8 cellular contexts compared by ENCODE assay signal in genomic region chr19:38851622-38852230, GRCh38. TPM values are rescaled to one million over a fixed set of nuclear protein-coding genes. Genes with fewer than 3 reads are reported as not detected.
DNase-seq lines count a peak whose midpoint lies in the region; ATAC-seq and TF ChIP-seq lines count a peak whose summit lies in the region.

No MANE protein-coding gene starts in this region.

- in situ Hi-C loops in astrocyte of the cerebellum (cut with HindIII; ENCODE audit: low sequenced_read_pairs): no loop called here

- no peaks in the 10 kb centered on the region for H3K27me3 ChIP-seq in Caco-2 (replicated peaks; ENCODE audit: control insufficient read depth, insufficient read depth, low read length)
- no peaks in the 10 kb centered on the region for H3K27me3 ChIP-seq in aorta (ENCODE audit: control insufficient read depth in 1 of 2, insufficient read depth in 2 of 2, low read length in 1 of 2)

- WGBS in aorta, 2 donors: 1% methylated on average over 28 to 67 of the region's 67 CpGs

- peak overlapping the region; percentile 98 for H3K4me3 Mint-ChIP-seq in Caco-2 (ENCODE audit: unreplicated experiment)

- H3K4me3 ChIP-seq in Caco-2 (ENCODE audit: low read depth, low read length) (peak overlapping the region; percentile 83), astrocyte of the cerebellum (ENCODE audit: low read depth, low read length) (peak overlapping the region; percentile 79), aorta (ENCODE audit: low read length in 2 of 2) (peak overlapping the region; percentile 86 to 92)

- no peaks in the 10 kb centered on the region for H3K27me3 Mint-ChIP-seq in Caco-2 (ENCODE audit: insufficient read depth, unreplicated experiment)

- H3K4me1 Mint-ChIP-seq in Caco-2 (ENCODE audit: low read depth, unreplicated experiment): peaks cover 11% of the 10 kb centered on the region

- POLR2A ChIA-PET in Caco-2 (lab: Charles Lee): interaction anchor here (0.6 to 2.5 kb wide), 11 partner anchors 14 to 482 kb away, joined by 3 to 22 read pairs (median 8); partner anchors contain the start of genes ECH1, MRPS12, NFKBIB and SARS2

- H3K9me3 Mint-ChIP-seq in Caco-2 (ENCODE audit: unreplicated experiment): no peaks in the 10 kb centered on the region

- BruUV-seq in Caco-2 (replicated peaks; lab: Mats Ljungman, UMichigan): no TSS peak

- H3K36me3 ChIP-seq in Caco-2 (ENCODE audit: control insufficient read depth, insufficient read depth, low read length) (peaks cover 6% of the 10 kb centered on the region), aorta (ENCODE audit: control insufficient read depth in 1 of 2, insufficient read depth in 2 of 2, low read length in 1 of 2) (no peaks in the 10 kb centered on the region)

- CTCF ChIA-PET in Caco-2 (lab: Charles Lee): interaction anchor here (0.9 to 1.4 kb wide), 3 partner anchors 36 to 80 kb away, joined by 3 to 5 read pairs (median 3); partner anchors contain the start of genes MRPS12 and SARS2

- ATAC-seq in aorta (ENCODE audit: low FRiP score): peak; percentile 80

- intact Hi-C loops in Caco-2 (cut with micrococcal nuclease; ENCODE audit: unreplicated experiment): no loop called here
- intact Hi-C loops in aorta (cut with DNase I): loop anchor here in 1 of 2 donors (5.0 kb wide), 2 partner anchors 234 to 514 kb away; partner anchors contain the start of genes CATSPERG, EIF3K and MAP4K1

- H3K4me1 ChIP-seq in Caco-2 (peaks cover 10% of the 10 kb centered on the region; the same call in 1 of the 2 replicates), aorta (ENCODE audit: control insufficient read depth in 1 of 2, insufficient read depth in 2 of 2, low read length in 2 of 2) (no peaks in the 10 kb centered on the region)

- no peak for TF ChIP-seq CTCF in Caco-2 (IDR thresholded peaks at IDR 0.05; ENCODE audit: insufficient read depth in 1 of 2, low read depth in 1 of 2, low read length in 1 of 2, severe bottlenecking in 1 of 2, unreplicated experiment in 1 of 2)
- TF ChIP-seq CTCF in astrocyte of the cerebellum (IDR thresholded peaks at IDR 0.05; ENCODE audit: low read depth, low read length, missing control alignments): no peak

- peak; percentile 95 to 98 for DNase-seq in Caco-2
- DNase-seq in HCEC 1CT: peak; percentile 90
- peak; percentile 90 to 94 for DNase-seq in NCI-H1930 (lab: John Stamatoyannopoulos, UW)
- DNase-seq in T-helper 9 cell: peak; percentile 86
- DNase-seq in astrocyte of the cerebellum (ENCODE audit: low read depth): peak; percentile 71
- DNase-seq in hippocampal formation (lab: John Stamatoyannopoulos, UW): peak; percentile 78 to 87
- peak; percentile 87 for DNase-seq in retina
- DNase-seq in aorta: peak; percentile 96 to 97

- peaks cover 60% of the 10 kb centered on the region for H3K36me3 Mint-ChIP-seq in Caco-2 (ENCODE audit: insufficient read depth, unreplicated experiment)

- H3K27ac ChIP-seq in aorta (ENCODE audit: low read depth in 1 of 2, low read length in 2 of 2): peak overlapping the region; percentile 91 to 94

- H3K9me3 ChIP-seq in Caco-2 (no peaks in the 10 kb centered on the region), aorta (ENCODE audit: control insufficient read depth, low read length) (no peaks in the 10 kb centered on the region)

- peak overlapping the region; percentile 99 for H3K27ac Mint-ChIP-seq in Caco-2 (ENCODE audit: unreplicated experiment)

RNA-seq across cellular contexts. Expression of gene HNRNPL, which starts 1.9 kb away (rescaled TPM):
- 443 and 446 TPM in 2 replicates for total RNA-seq in Caco-2 (2022)
- 100 to 1,000 TPM; 220 TPM for total RNA-seq in aorta
- 100 to 1,000 TPM in 1 of 2 donors, 10 to 100 TPM in 1; 83.3 to 150 TPM for polyA plus RNA-seq in aorta

RNA-seq across cellular contexts. Expression of gene ECH1, which starts 20.1 kb away (rescaled TPM):
- total RNA-seq in Caco-2 (2022): 150 and 163 TPM in 2 replicates
- total RNA-seq in aorta: 10 to 100 TPM; 92.2 to 95.1 TPM
- polyA plus RNA-seq in aorta: 100 to 1,000 TPM; 139 to 190 TPM

RNA-seq across cellular contexts. Expression of gene RINL, which starts 26.3 kb away (rescaled TPM):
- total RNA-seq in Caco-2 (2022): 1.5 and 1.9 TPM in 2 replicates
- 1 to 10 TPM; 3.3 to 5.7 TPM for total RNA-seq in aorta
- polyA plus RNA-seq in aorta: 1 to 10 TPM; 1.8 to 5.4 TPM

RNA-seq across cellular contexts. Expression of gene LGALS4, which starts 39.0 kb away (rescaled TPM):
- total RNA-seq in Caco-2 (2022): 1.6 and 2.2 TPM in 2 replicates
- total RNA-seq in aorta: 1 to 10 TPM in 1 of 2 donors, under 1 TPM in 1; 0.51 to 2.9 TPM
- 100 to 1,000 TPM in 1 of 2 donors, 1 to 10 TPM in 1; 9.1 to 544 TPM for polyA plus RNA-seq in aorta

RNA-seq across cellular contexts. Expression of gene SIRT2, which starts 47.7 kb away (rescaled TPM):
- total RNA-seq in Caco-2 (2022) (33.3 and 34.4 TPM in 2 replicates), aorta (10 to 100 TPM; 34.6 to 42.4 TPM)
- 10 to 100 TPM; 34.8 to 51.2 TPM for polyA plus RNA-seq in aorta

Comparison
In these comparisons a context has a peak if more than half of its experiments do, and no peak if none do; other contexts are left out.
1. Peak in every context shown above with its lines: DNase-seq, ATAC-seq, H3K4me3 ChIP-seq and H3K27ac ChIP-seq.